8 cellular contexts compared by ENCODE assay signal in genomic region chr19:52942371-52943133, GRCh38. TPM values are rescaled to one million over a fixed set of nuclear protein-coding genes. Genes with fewer than 3 reads are reported as not detected.
DNase-seq lines count a peak whose midpoint lies in the region; ATAC-seq and TF ChIP-seq lines count a peak whose summit lies in the region.

No MANE protein-coding gene starts in this region.

- H2AFZ ChIP-seq in GM23338: peak overlapping the region; percentile 94

- H3K27ac ChIP-seq in GM23338 (ENCODE audit: low read depth) (peak overlapping the region; percentile 99), upper lobe of right lung (peak overlapping the region; percentile 85)

- H3K27ac Mint-ChIP-seq in GM23338: peak overlapping the region; percentile 97

- peak overlapping the region; percentile 89 for H3K4me3 Mint-ChIP-seq in GM23338

- peaks cover 10% of the 10 kb centered on the region for H3K9me3 ChIP-seq in adipocyte (ENCODE audit: control insufficient read depth, low read length)
- peaks cover under 1% of the 10 kb centered on the region for H3K9me3 ChIP-seq in upper lobe of right lung

- no peaks in the 10 kb centered on the region for H3K36me3 ChIP-seq in GM23338 (ENCODE audit: insufficient read depth)
- no peaks in the 10 kb centered on the region for H3K36me3 ChIP-seq in adipocyte (ENCODE audit: control insufficient read depth, insufficient read depth, low read length, severe bottlenecking)
- no peaks in the 10 kb centered on the region for H3K36me3 ChIP-seq in upper lobe of right lung

- H3K4me1 ChIP-seq in GM23338 (ENCODE audit: insufficient read depth) (peaks cover 33% of the 10 kb centered on the region), adipocyte (ENCODE audit: control insufficient read depth, insufficient read depth, low read length) (peaks cover 9% of the 10 kb centered on the region), upper lobe of right lung (peaks cover 8% of the 10 kb centered on the region)

- TF ChIP-seq CTCF in GM23338 (conservative IDR thresholded peaks at IDR 0.05; ENCODE audit: low read depth in 2 of 2): 0 out of 4 replicates have a peak, but pooled peaks of 1 of the 2 experiments have one; percentile 3
- no peak for TF ChIP-seq CTCF in LNCaP clone FGC (IDR thresholded peaks at IDR 0.05; ENCODE audit: control insufficient read depth, extremely low read depth, insufficient read depth)
- no peak for TF ChIP-seq CTCF in upper lobe of right lung (IDR thresholded peaks at IDR 0.05)

- peaks cover 16% of the 10 kb centered on the region; the same call in 2 of the 3 replicates for H3K9me3 Mint-ChIP-seq in GM23338

- peak; percentile 96 for DNase-seq in ELF-1 (ENCODE audit: low read depth, low spot score)
- peak; percentile 93 for DNase-seq in GM23338 (ENCODE audit: low spot score)
- peak; percentile 46 for DNase-seq in LNCaP clone FGC (ENCODE audit: low read depth)
- peak; percentile 59 to 63 for DNase-seq in SW 1271 (lab: John Stamatoyannopoulos, UW)
- peak; percentile 94 for DNase-seq in adipocyte (ENCODE audit: low read depth)
- peak; percentile 92 for DNase-seq in left cardiac atrium
- peak; percentile 98 for DNase-seq in posterior vena cava (ENCODE audit: low spot score)
- peak; percentile 96 for DNase-seq in upper lobe of right lung

- peak overlapping the region; percentile 93 for H3K9ac ChIP-seq in adipocyte (ENCODE audit: low read length)

- H3K4me3 ChIP-seq in GM23338: peak overlapping the region; percentile 97
- peak overlapping the region; percentile 100 for H3K4me3 ChIP-seq in LNCaP clone FGC (ENCODE audit: low read depth, low read length)
- H3K4me3 ChIP-seq in adipocyte (ENCODE audit: low read length): peak overlapping the region; percentile 98
- peak overlapping the region; percentile 83 for H3K4me3 ChIP-seq in upper lobe of right lung

- intact Hi-C loops in left cardiac atrium (cut with DNase I): loop anchor here in 1 of 2 donors (2.0 to 10.0 kb wide), 2 partner anchors 20 to 88 kb away; partner anchors contain the start of genes ZNF468 and ZNF816
- intact Hi-C loops in posterior vena cava (cut with DNase I): no loop called here
- intact Hi-C loops in upper lobe of right lung (cut with DNase I): no loop called here

- H3K4me1 Mint-ChIP-seq in GM23338: peaks cover 41% of the 10 kb centered on the region

- no peaks in the 10 kb centered on the region for H3K27me3 ChIP-seq in GM23338 (ENCODE audit: insufficient read depth)
- no peaks in the 10 kb centered on the region for H3K27me3 ChIP-seq in adipocyte (replicated peaks; ENCODE audit: control insufficient read depth, insufficient read depth, low read length)
- no peaks in the 10 kb centered on the region for H3K27me3 ChIP-seq in upper lobe of right lung

- H3K27me3 Mint-ChIP-seq in GM23338 (ENCODE audit: insufficient read depth, low read depth, poor library complexity): peaks cover 10% of the 10 kb centered on the region

- peaks cover 8% of the 10 kb centered on the region for H4K20me1 ChIP-seq in GM23338 (replicated peaks; ENCODE audit: insufficient read depth)

- no peaks in the 10 kb centered on the region for H3K9me2 ChIP-seq in GM23338 (ENCODE audit: insufficient read depth)

- peak; percentile 69 for ATAC-seq in GM23338
- peak; percentile 99 to 100 for ATAC-seq in left cardiac atrium
- peak; percentile 96 for ATAC-seq in upper lobe of right lung

- peak overlapping the region; percentile 96 for H3K4me2 ChIP-seq in GM23338

- H3F3A ChIP-seq in GM23338 (replicated peaks; ENCODE audit: low read depth): peaks cover 13% of the 10 kb centered on the region

- H3K36me3 Mint-ChIP-seq in GM23338 (ENCODE audit: low read depth): peaks cover 19% of the 10 kb centered on the region

- H3K79me2 ChIP-seq in GM23338 (replicated peaks; ENCODE audit: insufficient read depth): peaks cover 35% of the 10 kb centered on the region

TF ChIP-seq in GM23338, 12 proteins besides CTCF, POLR2A, EP300 and RAD21:
- TF ChIP-seq POLR2AphosphoS5 (IDR thresholded peaks at IDR 0.05; ENCODE audit: low read depth) (peak; percentile 82), REST (IDR thresholded peaks at IDR 0.05; ENCODE audit: unreplicated experiment) (no peak)

RNA-seq across cellular contexts. Expression of gene ZNF888, which starts 19.3 kb away (rescaled TPM):
- total RNA-seq in GM23338 (2014; rRNA removed; shearing (Covaris generic)): 8.3 and 10.5 TPM in 2 replicates
- 1.8 and 2.3 TPM in 2 replicates for polyA plus RNA-seq in GM23338 (2016; fragmentation: Nextera tagmentation; extraction: Ambion mirVana)
- total RNA-seq in left cardiac atrium (1 to 10 TPM; 1.7 to 1.9 TPM), posterior vena cava (1 to 10 TPM; 2.6 to 3.2 TPM), upper lobe of right lung (9.1 TPM)

RNA-seq across cellular contexts. Expression of gene ZNF816, which starts 20.1 kb away (rescaled TPM):
- total RNA-seq in GM23338 (2014; rRNA removed; shearing (Covaris generic)): 9.5 and 17.0 TPM in 2 replicates
- polyA plus RNA-seq in GM23338 (2016; fragmentation: Nextera tagmentation; extraction: Ambion mirVana): 4.5 and 7.0 TPM in 2 replicates
- total RNA-seq in left cardiac atrium (1 to 10 TPM; 3.8 to 5.1 TPM), posterior vena cava (1 to 10 TPM; 6.4 to 9.7 TPM), upper lobe of right lung (9.8 TPM)

RNA-seq across cellular contexts. Expression of gene ZNF320, which starts 45.1 kb away (rescaled TPM):
- 20.6 and 32.3 TPM in 2 replicates for total RNA-seq in GM23338 (2014; rRNA removed; shearing (Covaris generic))
- 13.6 TPM in 2 replicates for polyA plus RNA-seq in GM23338 (2016; fragmentation: Nextera tagmentation; extraction: Ambion mirVana)
- total RNA-seq in left cardiac atrium (10 to 100 TPM; 10.7 to 12.9 TPM), posterior vena cava (1 to 10 TPM; 7.5 to 8.2 TPM), upper lobe of right lung (19.0 TPM)

Comparison
In these comparisons a context has a peak if more than half of its experiments do, and no peak if none do; other contexts are left out.
1. Peak in every context shown above with its lines: DNase-seq, ATAC-seq, H3K4me3 ChIP-seq and H3K27ac ChIP-seq.
2. DNase-seq: peak in every context shown above with its lines; median percentile 98 in posterior vena cava; 96 in ELF-1; 96 in upper lobe of right lung; 94 in adipocyte; 93 in GM23338; 92 in left cardiac atrium; 61 in SW 1271; 46 in LNCaP clone FGC.